ENCODE assay signal across 13 cellular contexts in the genomic region with DNA sequence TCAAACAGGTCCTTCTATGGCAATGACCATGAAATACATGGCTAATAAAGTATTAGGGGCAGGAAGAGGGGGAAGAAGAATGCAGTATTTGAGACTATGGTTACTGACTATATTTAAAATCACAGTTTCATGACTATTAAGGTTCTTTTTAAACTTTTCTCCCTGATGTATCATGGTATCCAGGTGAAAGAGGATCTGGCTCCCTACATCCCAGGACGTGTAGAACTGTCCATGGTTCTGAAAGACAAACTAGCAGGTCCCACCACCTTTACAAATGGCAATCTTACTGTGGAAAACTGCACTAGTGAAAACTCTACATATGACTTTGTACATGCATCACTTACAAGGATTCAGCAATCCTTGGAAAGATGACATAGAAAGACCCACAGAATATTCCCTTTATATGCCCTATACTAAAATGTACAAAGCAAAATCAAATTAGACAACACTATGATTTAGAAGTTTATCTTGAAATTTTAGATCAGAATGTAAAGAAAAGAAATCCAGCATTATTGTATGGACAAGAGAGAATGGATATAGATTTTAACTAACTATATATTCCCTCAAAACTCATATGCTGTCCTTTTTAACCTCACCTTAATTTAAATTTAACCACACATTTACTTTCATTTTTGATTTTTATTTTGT. TPM values are rescaled to one million over a fixed set of nuclear protein-coding genes. Genes with fewer than 3 reads are reported as not detected.
DNase-seq lines count a peak whose midpoint lies in the region; ATAC-seq, FAIRE-seq and TF ChIP-seq lines count a peak whose summit lies in the region.
"Had no signal": no experiment of that assay in that cellular context is flagged by ENCODE, and none has a peak within 500 bp of the region (broad histone marks: within the 10 kb centered on the region; RNA-seq: fewer than 3 reads in every experiment).

No MANE protein-coding gene starts in this region.

- no peaks in the 10 kb centered on the region for H3K9me3 ChIP-seq in HCT116 (ENCODE audit: control insufficient read depth in 1 of 2, insufficient read depth in 1 of 2, low read depth in 1 of 2, low read length in 2 of 2)
- no peaks in the 10 kb centered on the region for H3K9me3 ChIP-seq in endothelial cell of umbilical vein (replicated peaks; ENCODE audit: control insufficient read depth, insufficient read depth, low read length)
- no peaks in the 10 kb centered on the region for H3K9me3 ChIP-seq in BE2C
- H3K9me3 ChIP-seq: SJSA1 had no signal

- H3K36me3 ChIP-seq in HCT116 (ENCODE audit: control insufficient read depth in 1 of 2, insufficient read depth in 2 of 2, low read length in 2 of 2): no peaks in the 10 kb centered on the region
- H3K36me3 ChIP-seq in endothelial cell of umbilical vein (ENCODE audit: control insufficient read depth in 2 of 2, extremely low read depth in 1 of 2, insufficient read depth in 2 of 2, low read length in 2 of 2): no peaks in the 10 kb centered on the region
- H3K36me3 ChIP-seq in BE2C: no peaks in the 10 kb centered on the region
- H3K36me3 ChIP-seq: SJSA1 had no signal

- no TSS peak for BruUV-seq in HCT116 (replicated peaks; lab: Mats Ljungman, UMichigan)
- no TSS peak for BruUV-seq in endothelial cell of umbilical vein (replicated peaks; lab: Mats Ljungman, UMichigan)

- H3K9ac ChIP-seq in HCT116 (ENCODE audit: low read length) (no peak overlapping the region), endothelial cell of umbilical vein (replicated peaks; ENCODE audit: extremely low read depth, insufficient read depth, low read length) (no peak overlapping the region)

- ATAC-seq in HCT116 (no peak), GM19463 (IDR thresholded peaks at IDR 0.05; ENCODE audit: unreplicated experiment) (no peak)
- ATAC-seq: left ventricle myocardium superior had no signal

- no peaks in the 10 kb centered on the region for H3K79me2 ChIP-seq in HCT116 (ENCODE audit: insufficient read depth, low read length)
- H3K79me2 ChIP-seq in endothelial cell of umbilical vein (ENCODE audit: control insufficient read depth, insufficient read depth, low read length): no peaks in the 10 kb centered on the region

- H3K4me3 ChIP-seq in HCT116 (replicated peaks in 1 of 2; ENCODE audit: low read depth in 1 of 2, low read length in 2 of 2) (no peak overlapping the region), endothelial cell of umbilical vein (replicated peaks in 1 of 3; ENCODE audit: insufficient read depth in 1 of 3, low read depth in 1 of 3, low read length in 3 of 3) (no peak overlapping the region), BE2C (ENCODE audit: low read depth, low read length) (no peak overlapping the region)
- H3K4me3 ChIP-seq: SJSA1 had no signal

- no peaks in the 10 kb centered on the region for H3K36me3 Mint-ChIP-seq in mesothelial cell of epicardium
- H3K36me3 Mint-ChIP-seq: CD4-positive, CD25-positive, alpha-beta regulatory T cell had no signal

- H3K9me2 ChIP-seq in HCT116 (ENCODE audit: insufficient read depth): no peaks in the 10 kb centered on the region; the same call in 1 of the 2 replicates

- no peak for FAIRE-seq in endothelial cell of umbilical vein (lab: Jason Lieb, UNC)

- no peaks in the 10 kb centered on the region for H3K9me3 Mint-ChIP-seq in mesothelial cell of epicardium

- H3K4me2 ChIP-seq in HCT116 (ENCODE audit: low read length) (no peak overlapping the region), endothelial cell of umbilical vein (ENCODE audit: insufficient read depth, low read length) (no peak overlapping the region)

- CTCF ChIA-PET in HCT116 (lab: Charles Lee) (no interaction called here), endothelial cell of umbilical vein (lab: Charles Lee) (no interaction called here)

- H2AFZ ChIP-seq in HCT116 (ENCODE audit: low read depth, low read length, poor library complexity, severe bottlenecking): no peak overlapping the region
- no peak overlapping the region for H2AFZ ChIP-seq in endothelial cell of umbilical vein (ENCODE audit: low read depth, low read length)

- H3K27ac ChIP-seq in HCT116 (ENCODE audit: low read depth, low read length) (no peak overlapping the region), endothelial cell of umbilical vein (ENCODE audit: insufficient read depth, low read depth, low read length) (no peak overlapping the region)
- H3K27ac ChIP-seq: SJSA1 had no signal

- POLR2A ChIA-PET in HCT116 (lab: Charles Lee): no interaction called here
- POLR2A ChIA-PET in endothelial cell of umbilical vein (lab: Charles Lee): no interaction called here

- peaks cover 20% of the 10 kb centered on the region for H3K27me3 ChIP-seq in HCT116 (ENCODE audit: insufficient read depth, low read length)
- H3K27me3 ChIP-seq in endothelial cell of umbilical vein (ENCODE audit: control insufficient read depth in 2 of 2, insufficient read depth in 2 of 2, low read length in 2 of 2): peaks cover 6 to 22% of the 10 kb centered on the region in 2 experiments
- peaks cover 34% of the 10 kb centered on the region for H3K27me3 ChIP-seq in BE2C

- H3K4me3 Mint-ChIP-seq in mesothelial cell of epicardium: no peak overlapping the region
- H3K4me3 Mint-ChIP-seq: CD4-positive, CD25-positive, alpha-beta regulatory T cell had no signal

- peaks cover 69% of the 10 kb centered on the region for H3K27me3 Mint-ChIP-seq in mesothelial cell of epicardium (ENCODE audit: low read depth)

- H3K9me1 ChIP-seq in endothelial cell of umbilical vein (replicated peaks; ENCODE audit: control insufficient read depth, extremely low read depth, insufficient read depth, low read length): no peaks in the 10 kb centered on the region

- TF ChIP-seq CTCF in HCT116 (IDR thresholded peaks at IDR 0.05 in 2 of 3, conservative IDR thresholded peaks at IDR 0.05 in 1 of 3; ENCODE audit: borderline replicate concordance in 1 of 3, insufficient read depth in 1 of 3, low read depth in 2 of 3, low read length in 2 of 3): no peak
- no peak for TF ChIP-seq CTCF in endothelial cell of umbilical vein (IDR thresholded peaks at IDR 0.05; ENCODE audit: extremely low read depth in 1 of 2, insufficient read depth in 1 of 2, low read depth in 1 of 2, low read length in 2 of 2)
- TF ChIP-seq CTCF in BE2C (IDR thresholded peaks at IDR 0.05; ENCODE audit: low read depth, low read length): no peak
- TF ChIP-seq CTCF in mesothelial cell of epicardium (IDR thresholded peaks at IDR 0.05; ENCODE audit: unreplicated experiment): no peak

- TF ChIP-seq POLR2A in HCT116 (IDR thresholded peaks at IDR 0.05; ENCODE audit: borderline replicate concordance, extremely low read depth, insufficient read depth, insufficient read length) (no peak), endothelial cell of umbilical vein (IDR thresholded peaks at IDR 0.05; ENCODE audit: low read depth, low read length) (no peak)

- RAD21 ChIA-PET in HCT116 (lab: Charles Lee; ENCODE audit: low non-redundant PET in 1 of 2, low total read pairs in 2 of 2, uncharacterized antibody in 2 of 2, unreplicated experiment in 2 of 2): no interaction called here

- H3K4me1 Mint-ChIP-seq in mesothelial cell of epicardium: no peaks in the 10 kb centered on the region

- intact Hi-C loops in HCT116 (cut with micrococcal nuclease) (no loop called here), endothelial cell of umbilical vein (cut with micrococcal nuclease) (no loop called here)

- TF ChIP-seq RAD21 in HCT116 (IDR thresholded peaks at IDR 0.05; ENCODE audit: low read depth): no peak

- H3K4me1 ChIP-seq in HCT116 (ENCODE audit: control insufficient read depth in 1 of 2, insufficient read depth in 2 of 2, low read length in 2 of 2) (no peaks in the 10 kb centered on the region), endothelial cell of umbilical vein (ENCODE audit: control insufficient read depth, extremely low read depth, insufficient read depth, low read length) (no peaks in the 10 kb centered on the region), BE2C (no peaks in the 10 kb centered on the region)
- H3K4me1 ChIP-seq: SJSA1 had no signal

- no peak overlapping the region for H3K27ac Mint-ChIP-seq in mesothelial cell of epicardium
- H3K27ac Mint-ChIP-seq: CD4-positive, CD25-positive, alpha-beta regulatory T cell had no signal

- dilution Hi-C loops in endothelial cell of umbilical vein (cut with MboI; ENCODE audit: extremely low pct_ligation_motif_present, low sequenced_read_pairs): no loop called here

- no peaks in the 10 kb centered on the region for H4K20me1 ChIP-seq in HCT116 (ENCODE audit: insufficient read depth)
- H4K20me1 ChIP-seq in endothelial cell of umbilical vein (replicated peaks; ENCODE audit: control insufficient read depth, extremely low read depth, insufficient read depth, low read length): no peaks in the 10 kb centered on the region

- no peak for DNase-seq in HCT116 (ENCODE audit: low read depth, low spot score)
- DNase-seq in endothelial cell of umbilical vein (ENCODE audit: low read depth, low spot score): peak; percentile 17
- DNase-seq in myocyte (ENCODE audit: low read depth): peak; percentile 45
- no peak for DNase-seq in BE2C
- DNase-seq in NCI-H187 treated with DMSO at 0.1 percent for 48 hours (lab: John Stamatoyannopoulos, UW): no peak
- DNase-seq in mesothelial cell of epicardium (ENCODE audit: low spot score in 2 of 2, unreplicated experiment in 2 of 2): no peak
- DNase-seq: amniotic stem cell; CD4-positive, CD25-positive, alpha-beta regulatory T cell; left ventricle myocardium superior; NCI-H524 treated with DMSO at 0.1 percent for 48 hours had no signal

RNA-seq across cellular contexts. Expression of gene RPP21, which starts 33.5 kb away (rescaled TPM):
- total RNA-seq in HCT116 (2021; ENCODE audit: unreplicated experiment) (70.4 TPM), endothelial cell of umbilical vein (35.0 and 35.3 TPM in 2 replicates), myocyte (11.2 and 24.6 TPM in 2 replicates), mesothelial cell of epicardium (41.2 to 48.1 TPM (median 46.1 TPM) in 3 replicates)
- 126 and 143 TPM in 2 replicates for polyA plus RNA-seq in HCT116 (2012)
- 160 TPM for polyA plus RNA-seq in PFSK-1 (2012; ENCODE audit: insufficient read length, low read depth)
- 101 and 167 TPM in 2 replicates for polyA plus RNA-seq in endothelial cell of umbilical vein
- polyA plus RNA-seq in endothelial cell of umbilical vein (2011; cell fraction: cytosol; rRNA removed): 62.5 and 73.8 TPM in 2 replicates
- polyA plus RNA-seq in endothelial cell of umbilical vein (2011; cell fraction: nucleus; rRNA removed): 38.4 and 48.0 TPM in 2 replicates
- polyA plus RNA-seq in endothelial cell of umbilical vein (2012): 33.0 and 45.8 TPM in 2 replicates
- 8.1 and 18.2 TPM in 2 replicates for polyA minus RNA-seq in endothelial cell of umbilical vein
- polyA minus RNA-seq in endothelial cell of umbilical vein (2011; cell fraction: cytosol; rRNA and poly(A)+ RNA removed): 23.9 TPM
- 6.4 and 9.2 TPM in 2 replicates for polyA minus RNA-seq in endothelial cell of umbilical vein (2011; cell fraction: nucleus; rRNA and poly(A)+ RNA removed)
- 32.9 TPM for polyA plus RNA-seq in myocyte (2012)
- 121 TPM for polyA plus RNA-seq in BE2C (2012; ENCODE audit: insufficient read depth, insufficient read length, low read depth)

RNA-seq across cellular contexts. Expression of gene TRIM39, which starts 51.7 kb away (rescaled TPM):
- total RNA-seq in HCT116 (2021; ENCODE audit: unreplicated experiment): 11.2 TPM
- 7.0 and 7.6 TPM in 2 replicates for polyA plus RNA-seq in HCT116 (2012)
- polyA plus RNA-seq in PFSK-1 (2012; ENCODE audit: insufficient read length, low read depth): 9.5 TPM
- 13.1 and 13.5 TPM in 2 replicates for total RNA-seq in endothelial cell of umbilical vein
- 5.6 TPM in 2 replicates for polyA plus RNA-seq in endothelial cell of umbilical vein
- polyA plus RNA-seq in endothelial cell of umbilical vein (2011; cell fraction: cytosol; rRNA removed): 6.3 and 7.2 TPM in 2 replicates
- 23.5 and 27.6 TPM in 2 replicates for polyA plus RNA-seq in endothelial cell of umbilical vein (2011; cell fraction: nucleus; rRNA removed)
- 8.8 and 9.6 TPM in 2 replicates for polyA plus RNA-seq in endothelial cell of umbilical vein (2012)
- 9.4 and 14.2 TPM in 2 replicates for polyA minus RNA-seq in endothelial cell of umbilical vein
- 6.3 TPM for polyA minus RNA-seq in endothelial cell of umbilical vein (2011; cell fraction: cytosol; rRNA and poly(A)+ RNA removed)
- 8.9 and 10.2 TPM in 2 replicates for polyA minus RNA-seq in endothelial cell of umbilical vein (2011; cell fraction: nucleus; rRNA and poly(A)+ RNA removed)
- total RNA-seq in myocyte: 11.6 and 12.9 TPM in 2 replicates
- polyA plus RNA-seq in myocyte (2012): 11.5 TPM
- polyA plus RNA-seq in BE2C (2012; ENCODE audit: insufficient read depth, insufficient read length, low read depth): 11.5 TPM
- 14.6 to 16.7 TPM (median 14.7 TPM) in 3 replicates for total RNA-seq in mesothelial cell of epicardium

Comparison
In these comparisons a context has a peak if more than half of its experiments do, and no peak if none do; other contexts are left out.
1. DNase-seq: peak in endothelial cell of umbilical vein (single experiment) and myocyte (single experiment); none in HCT116 (single experiment), BE2C (single experiment), NCI-H187 treated with DMSO at 0.1 percent for 48 hours (single experiment) and mesothelial cell of epicardium (0 of 2).